22 cellular contexts compared by ENCODE assay signal in the genomic region with DNA sequence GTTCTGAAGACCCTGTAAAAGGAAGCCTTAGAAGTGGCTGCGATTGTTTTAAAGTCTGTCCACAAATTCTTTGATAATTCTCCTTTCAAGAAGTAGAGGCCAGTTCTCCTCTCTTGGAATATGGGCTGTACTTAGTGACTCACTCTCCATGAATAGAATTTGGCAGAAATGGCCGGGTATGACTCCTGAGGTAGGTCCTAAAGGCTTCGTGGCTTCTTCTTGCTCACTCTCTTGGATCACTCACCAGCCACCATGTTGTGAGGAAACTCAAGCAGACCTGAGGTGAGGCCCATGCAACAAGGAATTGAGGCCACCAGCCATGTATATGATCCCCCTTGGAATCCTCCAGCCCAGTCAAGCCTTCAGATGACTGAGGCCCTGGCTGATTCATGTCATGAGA.
"Had no signal": no experiment of that assay in that cellular context is flagged by ENCODE, and none has a peak within 500 bp of the region (broad histone marks: within the 10 kb centered on the region; RNA-seq: fewer than 3 reads in every experiment).

No MANE protein-coding gene starts in this region.

- H3K9ac ChIP-seq: neural progenitor cell had no signal

- H2AFZ ChIP-seq: neural progenitor cell had no signal

- H3K4me2 ChIP-seq: neural progenitor cell had no signal

- H3K4me3 ChIP-seq: ascending aorta, esophagus muscularis mucosa, heart right ventricle, lower lobe of right lung, neural progenitor cell, right atrium auricular region, tibial nerve had no signal

- DNase-seq: activated CD4-positive, alpha-beta memory T cell treated with anti-CD3 and anti-CD28 coated beads for 36 hours; activated CD4-positive, alpha-beta T cell treated with anti-CD3 and anti-CD28 coated beads, Interleukin-2, amount 10 ng/mL, durations not matched to agents 24 days and 14 days; activated CD4-positive, CD25-positive, alpha-beta regulatory T cell treated with anti-CD3 and anti-CD28 coated beads, Interleukin-2, amount 50 U/mL, for 72 hours; activated CD8-positive, alpha-beta memory T cell treated with anti-CD3 and anti-CD28 coated beads, Interleukin-2, amount 50 U/mL, for 4 hours; activated effector memory CD4-positive, alpha-beta T cell treated with anti-CD3 and anti-CD28 coated beads, Interleukin-2, amount 50 U/mL, for 16 hours; activated naive CD4-positive, alpha-beta T cell treated with anti-CD3 and anti-CD28 coated beads for 36 hours; activated naive CD8-positive, alpha-beta T cell treated with anti-CD3 and anti-CD28 coated beads for 36 hours; activated T-cell treated with anti-CD3 and anti-CD28 coated beads, Interleukin-2, amount 50 U/mL, for 1 hour; brain microvascular endothelial cell; central memory CD4-positive, alpha-beta T cell; heart right ventricle; lower lobe of right lung; mesendoderm; natural killer cell; occipital lobe; stimulated activated naive CD4-positive, alpha-beta T cell had no signal

- H3K36me3 ChIP-seq: ascending aorta, brain microvascular endothelial cell, esophagus muscularis mucosa, heart right ventricle, lower lobe of right lung, neural progenitor cell, right atrium auricular region had no signal

- ATAC-seq: heart right ventricle, left lobe of liver, lower lobe of right lung, natural killer cell had no signal

- H3K27ac ChIP-seq: ascending aorta, brain microvascular endothelial cell, esophagus muscularis mucosa, heart right ventricle, lower lobe of right lung, neural progenitor cell, right atrium auricular region, tibial nerve had no signal

- H3K9me3 ChIP-seq: ascending aorta, lower lobe of right lung, right atrium auricular region had no signal

- H3K4me1 ChIP-seq: ascending aorta, esophagus muscularis mucosa, lower lobe of right lung, neural progenitor cell, right atrium auricular region, tibial nerve had no signal

- H3K27me3 ChIP-seq: ascending aorta, brain microvascular endothelial cell, esophagus muscularis mucosa, heart right ventricle, neural progenitor cell, right atrium auricular region, tibial nerve had no signal
